ENCODE assay signal across 8 cellular contexts in genomic region chr1:211831558-211832323, GRCh38. TPM values are rescaled to one million over a fixed set of nuclear protein-coding genes. Genes with fewer than 3 reads are reported as not detected.
DNase-seq lines count a peak whose midpoint lies in the region; ATAC-seq lines count a peak whose summit lies in the region.

No MANE protein-coding gene starts in this region.

- H3K4me1 Mint-ChIP-seq in stimulated activated naive CD8-positive, alpha-beta T cell treated with anti-CD3 and anti-CD28 coated beads, Interleukin-15, Interleukin-2, amounts not matched to agents 100 ng/mL and 50 ng/mL, for 24 hours (ENCODE audit: low read depth): peaks cover 67% of the 10 kb centered on the region

- peak overlapping the region; percentile 79 for H3K27ac Mint-ChIP-seq in stimulated activated naive CD8-positive, alpha-beta T cell treated with anti-CD3 and anti-CD28 coated beads, Interleukin-15, Interleukin-2, amounts not matched to agents 100 ng/mL and 50 ng/mL, for 24 hours

- intact Hi-C loops in sciatic nerve (cut with DNase I): loop anchor here (10.0 kb wide), 1 partner anchor 137 kb away; no protein-coding TSS in a partner anchor

- no peak for DNase-seq in stimulated activated naive CD8-positive, alpha-beta T cell treated with anti-CD3 and anti-CD28 coated beads, Interleukin-15, Interleukin-2, amounts not matched to agents 100 U/mL and 50 U/mL, for 24 hours
- peak; percentile 90 to 95 for DNase-seq in NCI-H524 (lab: John Stamatoyannopoulos, UW)
- peak; percentile 16 to 79 for DNase-seq in cerebellar nuclear complex (lab: John Stamatoyannopoulos, UW)
- DNase-seq in iPS-NIHi7 (ENCODE audit: extremely low spot score): no peak
- DNase-seq in stimulated activated CD4-positive, alpha-beta T cell treated with anti-CD3 and anti-CD28 coated beads, Interleukin-4, amount 100 ng/mL, for 4 hours: no peak
- no peak for DNase-seq in sciatic nerve (ENCODE audit: low spot score)
- no peak for DNase-seq in NCI-H187 treated with DMSO at 0.1 percent for 48 hours (lab: John Stamatoyannopoulos, UW)

- H3K9me3 Mint-ChIP-seq in stimulated activated naive CD8-positive, alpha-beta T cell treated with anti-CD3 and anti-CD28 coated beads, Interleukin-15, Interleukin-2, amounts not matched to agents 100 ng/mL and 50 ng/mL, for 24 hours: no peaks in the 10 kb centered on the region

- no peaks in the 10 kb centered on the region for H3K27me3 Mint-ChIP-seq in stimulated activated naive CD8-positive, alpha-beta T cell treated with anti-CD3 and anti-CD28 coated beads, Interleukin-15, Interleukin-2, amounts not matched to agents 100 ng/mL and 50 ng/mL, for 24 hours

- ATAC-seq in stimulated activated naive CD8-positive, alpha-beta T cell treated with anti-CD3 and anti-CD28 coated beads, Interleukin-15, Interleukin-2, amounts not matched to agents 100 U/mL and 50 U/mL, for 24 hours: no peak
- no peak for ATAC-seq in sciatic nerve

- H3K4me3 Mint-ChIP-seq in stimulated activated naive CD8-positive, alpha-beta T cell treated with anti-CD3 and anti-CD28 coated beads, Interleukin-15, Interleukin-2, amounts not matched to agents 100 ng/mL and 50 ng/mL, for 24 hours: peak overlapping the region; percentile 81

- H3K36me3 Mint-ChIP-seq in stimulated activated naive CD8-positive, alpha-beta T cell treated with anti-CD3 and anti-CD28 coated beads, Interleukin-15, Interleukin-2, amounts not matched to agents 100 ng/mL and 50 ng/mL, for 24 hours (ENCODE audit: low read depth): no peaks in the 10 kb centered on the region

RNA-seq across cellular contexts. Expression of gene LPGAT1, which starts 1.2 kb away (rescaled TPM):
- total RNA-seq in sciatic nerve: 37.6 TPM

Comparison
In these comparisons a context has a peak if more than half of its experiments do, and no peak if none do; other contexts are left out.
1. DNase-seq: peak in NCI-H524 (2 of 2) and cerebellar nuclear complex (2 of 2); none in stimulated activated naive CD8-positive, alpha-beta T cell treated with anti-CD3 and anti-CD28 coated beads, Interleukin-15, Interleukin-2, amounts not matched to agents 100 U/mL and 50 U/mL, for 24 hours (single experiment), iPS-NIHi7 (single experiment), stimulated activated CD4-positive, alpha-beta T cell treated with anti-CD3 and anti-CD28 coated beads, Interleukin-4, amount 100 ng/mL, for 4 hours (0 of 2), sciatic nerve (single experiment) and NCI-H187 treated with DMSO at 0.1 percent for 48 hours (single experiment).